ENCODE assay signal across 7 cellular contexts in genomic region chr16:63171545-63171944, GRCh38.
"Had no signal": no experiment of that assay in that cellular context is flagged by ENCODE, and none has a peak within 500 bp of the region (broad histone marks: within the 10 kb centered on the region; RNA-seq: fewer than 3 reads in every experiment).

No MANE protein-coding gene starts in this region.

- H3K9ac ChIP-seq: GM23248 had no signal

- H3K27ac ChIP-seq: GM23248, HL-60 had no signal

- FAIRE-seq: H54 had no signal

- H2AFZ ChIP-seq: GM23248 had no signal

- DNase-seq: GM23248, GOT3, H9, HCEC 1CT, KG1 had no signal

- H3K4me3 ChIP-seq: GM23248 had no signal
